Comparison of ENCODE assay signal across 8 cellular contexts in the genomic region with DNA sequence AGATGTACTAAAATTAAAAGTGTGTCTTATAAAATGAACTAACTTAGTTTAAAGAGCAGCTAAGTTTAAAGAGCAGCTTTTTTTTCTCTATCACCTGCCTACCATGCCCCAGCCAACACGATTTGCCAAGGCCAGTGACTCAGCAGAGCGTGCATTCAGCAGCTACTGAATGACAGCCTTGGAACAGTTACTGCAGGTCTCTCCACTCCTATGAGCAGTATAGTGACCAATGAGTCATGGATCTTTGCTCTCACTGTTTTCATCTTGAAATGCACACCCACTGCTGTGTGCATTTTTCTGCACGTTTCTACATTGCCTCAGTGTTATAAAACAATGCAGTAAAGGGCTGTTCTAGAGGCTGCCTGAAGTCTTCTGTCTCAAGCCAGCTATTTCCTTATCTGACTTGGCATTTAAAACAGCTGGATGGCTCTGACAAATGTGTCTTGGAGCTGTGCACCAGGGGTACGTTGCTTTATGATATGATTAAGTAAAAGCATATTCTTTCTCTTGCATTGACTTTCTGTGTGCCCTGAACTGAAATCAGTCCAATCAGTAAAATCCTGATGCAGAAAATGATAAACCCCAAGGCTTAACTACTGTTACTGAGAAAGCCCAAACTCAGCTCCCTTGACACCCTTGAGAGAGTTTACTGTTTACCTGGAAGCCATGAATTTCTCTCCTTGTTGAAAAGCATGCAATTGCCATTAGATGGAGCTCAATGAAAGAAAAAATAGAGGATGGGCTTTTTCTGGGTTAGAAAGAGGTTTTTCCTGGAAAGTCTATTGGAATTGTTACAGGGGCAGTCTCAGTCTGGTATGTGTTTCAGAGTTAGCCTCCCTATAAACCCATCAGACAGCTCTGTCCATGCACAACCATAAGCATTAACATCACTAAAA.
A peak's percentile ranks its signal among the peaks of the same experiment; 100 is the strongest.
DNase-seq lines count a peak whose midpoint lies in the region; ATAC-seq, FAIRE-seq and TF ChIP-seq lines count a peak whose summit lies in the region.

No MANE protein-coding gene starts in this region.

- peak; percentile 41 for FAIRE-seq in pancreas (lab: Jason Lieb, UNC)

- H3K9me3 ChIP-seq in pancreas = no peaks in the 10 kb centered on the region
- H3K9me3 ChIP-seq in CD8-positive, alpha-beta memory T cell (ENCODE audit: low read length) = no peaks in the 10 kb centered on the region

- peak; percentile 99 to 100 (median 100) for ATAC-seq in pancreas
- no peak for ATAC-seq in GM21526 (IDR thresholded peaks at IDR 0.05; ENCODE audit: low FRiP score, unreplicated experiment)

- in situ Hi-C loops in KBM-7 (cut with MboI; ENCODE audit: low pct_unique_long_range_greater_than_20kb, low sequenced_read_pairs) = no loop called here

- 3 to 5% methylated on average over 4 of the region's 4 CpGs for WGBS in pancreas, 2 donors

- peaks cover 8 to 20% (median 12%) of the 10 kb centered on the region in 3 donors for H3K4me1 ChIP-seq in pancreas
- no peaks in the 10 kb centered on the region for H3K4me1 ChIP-seq in CD8-positive, alpha-beta memory T cell (ENCODE audit: insufficient read depth, low read length)

- TF ChIP-seq CTCF in HFF-Myc (IDR thresholded peaks at IDR 0.05; ENCODE audit: low read depth, low read length, missing control alignments) (no peak), foreskin fibroblast (IDR thresholded peaks at IDR 0.05; ENCODE audit: low read depth, low read length) (no peak), pancreas (IDR thresholded peaks at IDR 0.05) (no peak)

- peak; percentile 14 for DNase-seq in HFF-Myc (ENCODE audit: extremely low read depth, low read depth)
- DNase-seq in RPMI7951 (ENCODE audit: low read depth) = peak; percentile 86
- peak; percentile 2 to 22 for DNase-seq in foreskin fibroblast
- DNase-seq in pancreas = peak; percentile 52 to 88 (median 76)
- DNase-seq in SW 1271 (lab: John Stamatoyannopoulos, UW) = no peak
- DNase-seq in CD8-positive, alpha-beta memory T cell = no peak
- no peak for DNase-seq in KBM-7

- H3K27ac Mint-ChIP-seq in CD8-positive, alpha-beta memory T cell = no peak overlapping the region

- peak overlapping the region in 2 of 4 donors; percentile 53 to 60 for H3K27ac ChIP-seq in pancreas
- H3K27ac ChIP-seq in CD8-positive, alpha-beta memory T cell (ENCODE audit: low read depth, low read length) = no peak overlapping the region

- peaks cover 0 to 2% (median 0%) of the 10 kb centered on the region in 5 donors for H3K9me3 Mint-ChIP-seq in CD8-positive, alpha-beta memory T cell

- POLR2A ChIA-PET in CD8-positive, alpha-beta memory T cell (lab: Charles Lee) = no interaction called here

- no peaks in the 10 kb centered on the region for H3K4me1 Mint-ChIP-seq in CD8-positive, alpha-beta memory T cell

- no peak overlapping the region for H3K4me3 Mint-ChIP-seq in CD8-positive, alpha-beta memory T cell

- no peaks in the 10 kb centered on the region for H3K27me3 ChIP-seq in pancreas
- no peaks in the 10 kb centered on the region for H3K27me3 ChIP-seq in CD8-positive, alpha-beta memory T cell (ENCODE audit: insufficient read depth, low read length, poor library complexity, severe bottlenecking)

- intact Hi-C loops in pancreas (cut with DNase I) = no loop called here

- CTCF ChIA-PET in CD8-positive, alpha-beta memory T cell (lab: Charles Lee) = no interaction called here

- no peaks in the 10 kb centered on the region for H3K36me3 ChIP-seq in pancreas
- no peaks in the 10 kb centered on the region for H3K36me3 ChIP-seq in CD8-positive, alpha-beta memory T cell (ENCODE audit: insufficient read depth, low read length)

- peaks cover 0 to 4% of the 10 kb centered on the region in 2 donors for H3K27me3 Mint-ChIP-seq in CD8-positive, alpha-beta memory T cell

- H3K4me3 ChIP-seq in HFF-Myc (replicated peaks; ENCODE audit: low read depth, low read length) (no peak overlapping the region), foreskin fibroblast (ENCODE audit: low read depth in 1 of 2, low read length in 2 of 2) (no peak overlapping the region), pancreas (no peak overlapping the region)
- no peak overlapping the region for H3K4me3 ChIP-seq in CD8-positive, alpha-beta memory T cell (ENCODE audit: low read length)

- H3K36me3 Mint-ChIP-seq in CD8-positive, alpha-beta memory T cell = no peaks in the 10 kb centered on the region

Comparison
In these comparisons a context has a peak if more than half of its experiments do, and no peak if none do; other contexts are left out.
1. DNase-seq: peak in HFF-Myc (single experiment), RPMI7951 (single experiment), foreskin fibroblast (2 of 2) and pancreas (6 of 6); none in SW 1271 (0 of 2), CD8-positive, alpha-beta memory T cell (0 of 5) and KBM-7 (single experiment).